ENCODE assay signal across 8 cellular contexts in the genomic region with DNA sequence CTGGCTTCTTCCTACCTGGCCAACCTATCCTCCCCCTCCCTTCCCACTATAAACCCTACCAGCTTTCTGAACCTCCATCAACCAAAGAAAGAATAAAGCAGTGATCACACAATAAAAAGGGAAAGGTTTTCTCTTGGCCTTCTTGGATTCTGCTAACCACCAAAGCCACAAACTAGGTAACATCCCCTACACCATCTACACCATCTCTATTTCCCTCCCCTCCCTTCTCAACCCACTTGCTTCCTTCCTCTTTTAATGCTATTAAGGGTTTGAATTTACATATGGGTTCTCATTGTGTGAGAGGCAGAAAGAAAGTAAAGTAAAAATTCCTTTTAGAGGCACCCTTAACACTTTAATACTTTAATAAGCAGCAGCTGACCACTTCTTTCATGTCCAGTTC. TPM values are rescaled to one million over a fixed set of nuclear protein-coding genes. Genes with fewer than 3 reads are reported as not detected.
A peak's percentile ranks its signal among the peaks of the same experiment; 100 is the strongest.
DNase-seq lines count a peak whose midpoint lies in the region; ATAC-seq and TF ChIP-seq lines count a peak whose summit lies in the region.

No MANE protein-coding gene starts in this region.

- H3K9me3 ChIP-seq in DOHH2 (ENCODE audit: control insufficient read depth, insufficient read depth, low read length): no peaks in the 10 kb centered on the region
- no peaks in the 10 kb centered on the region for H3K9me3 ChIP-seq in colonic mucosa

- CTCF ChIA-PET in RWPE1 (lab: Yijun Ruan, JAX): no interaction called here

- no peaks in the 10 kb centered on the region for H3K9me3 Mint-ChIP-seq in activated naive CD8-positive, alpha-beta T cell treated with anti-CD3 and anti-CD28 coated beads, Interleukin-2, amount 10 ng/mL, durations not matched to agents 7 days and 5 days
- no peaks in the 10 kb centered on the region for H3K9me3 Mint-ChIP-seq in type B pancreatic cell

- H3K36me3 ChIP-seq in DOHH2 (ENCODE audit: control insufficient read depth, low read length) (no peaks in the 10 kb centered on the region), colonic mucosa (no peaks in the 10 kb centered on the region)

- ATAC-seq in GM21367 (IDR thresholded peaks at IDR 0.05; ENCODE audit: unreplicated experiment) (peak; percentile 64), HG03565 (IDR thresholded peaks at IDR 0.05; ENCODE audit: unreplicated experiment) (peak; percentile 52)
- no peak for ATAC-seq in activated naive CD8-positive, alpha-beta T cell treated with anti-CD3 and anti-CD28 coated beads, Interleukin-2, amount 10 ng/mL, durations not matched to agents 7 days and 5 days (ENCODE audit: low read depth)

- no peaks in the 10 kb centered on the region for H3K27me3 ChIP-seq in DOHH2 (ENCODE audit: control insufficient read depth, low read length)
- no peaks in the 10 kb centered on the region for H3K27me3 ChIP-seq in colonic mucosa

- peaks cover 67% of the 10 kb centered on the region for H3K4me1 Mint-ChIP-seq in activated naive CD8-positive, alpha-beta T cell treated with anti-CD3 and anti-CD28 coated beads, Interleukin-2, amount 10 ng/mL, durations not matched to agents 7 days and 5 days
- H3K4me1 Mint-ChIP-seq in type B pancreatic cell (ENCODE audit: unreplicated experiment): no peaks in the 10 kb centered on the region

- DNase-seq in activated naive CD8-positive, alpha-beta T cell treated with anti-CD3 and anti-CD28 coated beads, Interleukin-2, amount 10 ng/mL, durations not matched to agents 7 days and 5 days: no peak
- no peak for DNase-seq in T-helper 9 cell
- DNase-seq in type B pancreatic cell (ENCODE audit: extremely low spot score, unreplicated experiment): no peak
- no peak for DNase-seq in colonic mucosa
- DNase-seq in RWPE1 (ENCODE audit: low spot score): no peak

- POLR2A ChIA-PET in activated naive CD8-positive, alpha-beta T cell treated with anti-CD3 and anti-CD28 coated beads, Interleukin-2, amount 10 ng/mL, durations not matched to agents 7 days and 5 days (lab: Charles Lee): interaction anchor here (0.9 to 3.4 kb wide), 4 partner anchors 28 to 55 kb away, joined by 4 to 15 read pairs (median 10); no protein-coding TSS in a partner anchor
- POLR2A ChIA-PET in RWPE1 (lab: Yijun Ruan, JAX; ENCODE audit: low non-redundant PET): no interaction called here

- H3K4me1 ChIP-seq in DOHH2 (ENCODE audit: control insufficient read depth, low read length): peaks cover 30% of the 10 kb centered on the region
- H3K4me1 ChIP-seq in colonic mucosa: no peaks in the 10 kb centered on the region

- H3K4me3 ChIP-seq in DOHH2 (ENCODE audit: low read length) (peak overlapping the region; percentile 33), colonic mucosa (no peak overlapping the region)

- no peaks in the 10 kb centered on the region for H3K79me2 ChIP-seq in DOHH2 (ENCODE audit: control insufficient read depth, low read length)

- H3K27ac ChIP-seq in DOHH2 (ENCODE audit: low read depth, low read length): no peak overlapping the region
- H3K27ac ChIP-seq in colonic mucosa: no peak overlapping the region
- no peak overlapping the region for H3K27ac ChIP-seq in RWPE1

- no peaks in the 10 kb centered on the region for H3K9me2 ChIP-seq in DOHH2 (replicated peaks; ENCODE audit: control insufficient read depth, low read length)

- no peaks in the 10 kb centered on the region for H3K27me3 Mint-ChIP-seq in activated naive CD8-positive, alpha-beta T cell treated with anti-CD3 and anti-CD28 coated beads, Interleukin-2, amount 10 ng/mL, durations not matched to agents 7 days and 5 days
- H3K27me3 Mint-ChIP-seq in type B pancreatic cell: no peaks in the 10 kb centered on the region

- intact Hi-C loops in colonic mucosa (cut with DNase I): loop anchor here (5.0 kb wide), 1 partner anchor 215 kb away; no protein-coding TSS in a partner anchor

- H3K36me3 Mint-ChIP-seq in activated naive CD8-positive, alpha-beta T cell treated with anti-CD3 and anti-CD28 coated beads, Interleukin-2, amount 10 ng/mL, durations not matched to agents 7 days and 5 days: peaks cover 38% of the 10 kb centered on the region
- H3K36me3 Mint-ChIP-seq in type B pancreatic cell: no peaks in the 10 kb centered on the region

- no peaks in the 10 kb centered on the region for H4K20me1 ChIP-seq in DOHH2 (ENCODE audit: control insufficient read depth, insufficient read depth, low read depth, low read length)

- no peak for TF ChIP-seq CTCF in DOHH2 (IDR thresholded peaks at IDR 0.05; ENCODE audit: low read depth, low read length, poor library complexity, severe bottlenecking)
- TF ChIP-seq CTCF in type B pancreatic cell (conservative IDR thresholded peaks at IDR 0.05): no peak
- no peak for TF ChIP-seq CTCF in colonic mucosa (IDR thresholded peaks at IDR 0.05)
- no peak for TF ChIP-seq CTCF in RWPE1 (conservative IDR thresholded peaks at IDR 0.05; ENCODE audit: low read depth)

- H3K27ac Mint-ChIP-seq in activated naive CD8-positive, alpha-beta T cell treated with anti-CD3 and anti-CD28 coated beads, Interleukin-2, amount 10 ng/mL, durations not matched to agents 7 days and 5 days: peak overlapping the region; percentile 97
- H3K27ac Mint-ChIP-seq in type B pancreatic cell: no peak overlapping the region

- H3F3A ChIP-seq in DOHH2 (ENCODE audit: control insufficient read depth, insufficient read depth): no peaks in the 10 kb centered on the region

- H3K4me3 Mint-ChIP-seq in activated naive CD8-positive, alpha-beta T cell treated with anti-CD3 and anti-CD28 coated beads, Interleukin-2, amount 10 ng/mL, durations not matched to agents 7 days and 5 days: peak overlapping the region; percentile 78
- no peak overlapping the region for H3K4me3 Mint-ChIP-seq in type B pancreatic cell

- no peak overlapping the region for H3K9ac ChIP-seq in colonic mucosa (ENCODE audit: low read depth in 2 of 2, low read length in 2 of 2)

- peak overlapping the region; percentile 60 for H3K4me2 ChIP-seq in DOHH2 (ENCODE audit: low read length)

RNA-seq across cellular contexts. Expression of gene RSL24D1, which starts 25.8 kb away (rescaled TPM):
- 10 to 100 TPM; 90.8 to 96.0 TPM for total RNA-seq in activated naive CD8-positive, alpha-beta T cell treated with anti-CD3 and anti-CD28 coated beads, Interleukin-2, amount 10 ng/mL, durations not matched to agents 7 days and 5 days
- total RNA-seq in type B pancreatic cell (ENCODE audit: low replicate concordance): 65.8 and 68.3 TPM in 2 replicates
- 10 to 100 TPM; 42.3 to 52.4 TPM for total RNA-seq in colonic mucosa
